Comparison of ENCODE assay signal across 1 cellular context in genomic region chr22:20624161-20624616, GRCh38.
TF ChIP-seq lines count a peak whose summit lies in the region.

No MANE protein-coding gene starts in this region.

TF ChIP-seq in GM23338, 12 proteins besides CTCF, POLR2A, EP300 and RAD21 (continued from another document):
- TF ChIP-seq, protein P1, sequence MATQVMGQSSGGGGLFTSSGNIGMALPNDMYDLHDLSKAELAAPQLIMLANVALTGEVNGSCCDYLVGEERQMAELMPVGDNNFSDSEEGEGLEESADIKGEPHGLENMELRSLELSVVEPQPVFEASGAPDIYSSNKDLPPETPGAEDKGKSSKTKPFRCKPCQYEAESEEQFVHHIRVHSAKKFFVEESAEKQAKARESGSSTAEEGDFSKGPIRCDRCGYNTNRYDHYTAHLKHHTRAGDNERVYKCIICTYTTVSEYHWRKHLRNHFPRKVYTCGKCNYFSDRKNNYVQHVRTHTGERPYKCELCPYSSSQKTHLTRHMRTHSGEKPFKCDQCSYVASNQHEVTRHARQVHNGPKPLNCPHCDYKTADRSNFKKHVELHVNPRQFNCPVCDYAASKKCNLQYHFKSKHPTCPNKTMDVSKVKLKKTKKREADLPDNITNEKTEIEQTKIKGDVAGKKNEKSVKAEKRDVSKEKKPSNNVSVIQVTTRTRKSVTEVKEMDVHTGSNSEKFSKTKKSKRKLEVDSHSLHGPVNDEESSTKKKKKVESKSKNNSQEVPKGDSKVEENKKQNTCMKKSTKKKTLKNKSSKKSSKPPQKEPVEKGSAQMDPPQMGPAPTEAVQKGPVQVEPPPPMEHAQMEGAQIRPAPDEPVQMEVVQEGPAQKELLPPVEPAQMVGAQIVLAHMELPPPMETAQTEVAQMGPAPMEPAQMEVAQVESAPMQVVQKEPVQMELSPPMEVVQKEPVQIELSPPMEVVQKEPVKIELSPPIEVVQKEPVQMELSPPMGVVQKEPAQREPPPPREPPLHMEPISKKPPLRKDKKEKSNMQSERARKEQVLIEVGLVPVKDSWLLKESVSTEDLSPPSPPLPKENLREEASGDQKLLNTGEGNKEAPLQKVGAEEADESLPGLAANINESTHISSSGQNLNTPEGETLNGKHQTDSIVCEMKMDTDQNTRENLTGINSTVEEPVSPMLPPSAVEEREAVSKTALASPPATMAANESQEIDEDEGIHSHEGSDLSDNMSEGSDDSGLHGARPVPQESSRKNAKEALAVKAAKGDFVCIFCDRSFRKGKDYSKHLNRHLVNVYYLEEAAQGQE (IDR thresholded peaks at IDR 0.05; ENCODE audit: unreplicated experiment): no peak
